In genomic region chr17:82098939-82099765, GRCh38 we compare ENCODE assay signal across 8 cellular contexts. TPM values are rescaled to one million over a fixed set of nuclear protein-coding genes. Genes with fewer than 3 reads are reported as not detected.
A peak's percentile ranks its signal among the peaks of the same experiment; 100 is the strongest.
DNase-seq lines count a peak whose midpoint lies in the region; ATAC-seq, FAIRE-seq and TF ChIP-seq lines count a peak whose summit lies in the region.

No MANE protein-coding gene starts in this region.

- H4K91ac ChIP-seq in trophoblast cell (ENCODE audit: low read depth, low read length), result peak overlapping the region; percentile 89

- H3K18ac ChIP-seq in trophoblast cell (ENCODE audit: low read length), result peak overlapping the region; percentile 76

- no peak overlapping the region for H3K23ac ChIP-seq in trophoblast cell (ENCODE audit: low read length)

- no peaks in the 10 kb centered on the region for H3K27me3 ChIP-seq in trophoblast cell (ENCODE audit: insufficient read depth, low read length)

- DNase-seq in AG09309 (ENCODE audit: low read depth) (no peak), fibroblast of the aortic adventitia (ENCODE audit: low read depth) (no peak), trophoblast cell (no peak), NCI-H524 treated with DMSO at 0.1 percent for 48 hours (lab: John Stamatoyannopoulos, UW) (no peak), H54 (ENCODE audit: insufficient read length, low spot score) (no peak)

- H3K14ac ChIP-seq in trophoblast cell (ENCODE audit: low read length), result peak overlapping the region; percentile 66

- peaks cover 29% of the 10 kb centered on the region for H3K79me2 ChIP-seq in trophoblast cell (ENCODE audit: control insufficient read depth, insufficient read depth, low read length, poor library complexity)

- TF ChIP-seq CTCF in AG09309 (IDR thresholded peaks at IDR 0.05; ENCODE audit: control insufficient read depth, insufficient read depth, low read depth, low read length, missing control alignments) (no peak), VCaP (conservative IDR thresholded peaks at IDR 0.05) (no peak), fibroblast of the aortic adventitia (IDR thresholded peaks at IDR 0.05; ENCODE audit: insufficient read depth, low read length) (no peak)

- no peak for FAIRE-seq in H54 (lab: Jason Lieb, UNC)

- H2BK12ac ChIP-seq in trophoblast cell (ENCODE audit: low read length), result peak overlapping the region; percentile 12

- H3K9ac ChIP-seq in trophoblast cell (ENCODE audit: low read length), result peak overlapping the region; percentile 61

- H3K4me2 ChIP-seq in trophoblast cell (ENCODE audit: low read length), result peak overlapping the region; percentile 93

- peak overlapping the region; percentile 63 for H4K8ac ChIP-seq in trophoblast cell (ENCODE audit: low read depth, low read length)

- peak overlapping the region; percentile 55 for H4K12ac ChIP-seq in trophoblast cell (ENCODE audit: low read depth, low read length)

- ATAC-seq in GM19023 (IDR thresholded peaks at IDR 0.05; ENCODE audit: unreplicated experiment), result peak; percentile 10
- ATAC-seq in HG03108 (IDR thresholded peaks at IDR 0.05; ENCODE audit: unreplicated experiment), result peak; percentile 9

- peaks cover 40 to 57% of the 10 kb centered on the region in 2 experiments for H3K4me1 ChIP-seq in trophoblast cell (ENCODE audit: control insufficient read depth in 1 of 2, insufficient read depth in 2 of 2, low read length in 2 of 2)

- H2BK120ac ChIP-seq in trophoblast cell (ENCODE audit: insufficient read depth, low read length, poor library complexity), result peak overlapping the region; percentile 37

- no peaks in the 10 kb centered on the region for H3K9me3 ChIP-seq in trophoblast cell (ENCODE audit: insufficient read depth, low read depth, low read length)

- peak overlapping the region; percentile 75 for H2AK5ac ChIP-seq in trophoblast cell (ENCODE audit: low read length)

- TF ChIP-seq POLR2A in H54 (IDR thresholded peaks at IDR 0.05; ENCODE audit: low read depth, low read length), result no peak

- H3K27ac ChIP-seq in VCaP, result peak overlapping the region; percentile 99
- H3K27ac ChIP-seq in trophoblast cell (ENCODE audit: low read depth, low read length), result peak overlapping the region; percentile 31

- peak overlapping the region; percentile 76 for H2BK5ac ChIP-seq in trophoblast cell (ENCODE audit: low read depth, low read length, poor library complexity)

- peak overlapping the region; percentile 25 for H3K4ac ChIP-seq in trophoblast cell (ENCODE audit: low read depth, low read length)

- H3K4me3 ChIP-seq in AG09309 (ENCODE audit: control insufficient read depth, low read depth, low read length) (peak overlapping the region; percentile 47), fibroblast of the aortic adventitia (ENCODE audit: low read depth, low read length) (peak overlapping the region; percentile 65), trophoblast cell (ENCODE audit: low read depth, low read length) (peak overlapping the region; percentile 72)

- peaks cover 28% of the 10 kb centered on the region for H3K79me1 ChIP-seq in trophoblast cell (ENCODE audit: low read length)

- no CpG with 5 or more reads among the region's 81 CpGs for WGBS in trophoblast cell (ENCODE audit: extremely low coverage, insufficient coverage, insufficient read length)

- peaks cover 20% of the 10 kb centered on the region in 2 experiments for H3K36me3 ChIP-seq in trophoblast cell (ENCODE audit: control insufficient read depth in 1 of 2, insufficient read depth in 2 of 2, low read length in 2 of 2)

- peak overlapping the region; percentile 75 for H2AFZ ChIP-seq in trophoblast cell (ENCODE audit: insufficient read depth, low read length, poor library complexity)

RNA-seq across cellular contexts. Expression of gene FASN, which starts 1.1 kb away (rescaled TPM):
- 65.2 and 100 TPM in 2 replicates for total RNA-seq in fibroblast of the aortic adventitia (ENCODE audit: low replicate concordance)
- polyA plus RNA-seq in trophoblast cell (2013), result 120 and 124 TPM in 2 replicates

RNA-seq across cellular contexts. Expression of gene DUS1L, which starts 33.5 kb away (rescaled TPM):
- total RNA-seq in fibroblast of the aortic adventitia (ENCODE audit: low replicate concordance), result 33.8 and 62.3 TPM in 2 replicates
- polyA plus RNA-seq in trophoblast cell (2013), result 23.6 and 26.7 TPM in 2 replicates

RNA-seq across cellular contexts. Expression of gene GPS1, which starts 47.5 kb away (rescaled TPM):
- 77.5 and 85.5 TPM in 2 replicates for total RNA-seq in fibroblast of the aortic adventitia (ENCODE audit: low replicate concordance)
- 75.8 and 78.1 TPM in 2 replicates for polyA plus RNA-seq in trophoblast cell (2013)

RNA-seq across cellular contexts. Expression of gene RFNG, which starts 47.5 kb away (rescaled TPM):
- total RNA-seq in fibroblast of the aortic adventitia (ENCODE audit: low replicate concordance), result 32.0 and 33.3 TPM in 2 replicates
- polyA plus RNA-seq in trophoblast cell (2013), result 26.3 and 27.2 TPM in 2 replicates
